27 cellular contexts compared by ENCODE assay signal in the genomic region with DNA sequence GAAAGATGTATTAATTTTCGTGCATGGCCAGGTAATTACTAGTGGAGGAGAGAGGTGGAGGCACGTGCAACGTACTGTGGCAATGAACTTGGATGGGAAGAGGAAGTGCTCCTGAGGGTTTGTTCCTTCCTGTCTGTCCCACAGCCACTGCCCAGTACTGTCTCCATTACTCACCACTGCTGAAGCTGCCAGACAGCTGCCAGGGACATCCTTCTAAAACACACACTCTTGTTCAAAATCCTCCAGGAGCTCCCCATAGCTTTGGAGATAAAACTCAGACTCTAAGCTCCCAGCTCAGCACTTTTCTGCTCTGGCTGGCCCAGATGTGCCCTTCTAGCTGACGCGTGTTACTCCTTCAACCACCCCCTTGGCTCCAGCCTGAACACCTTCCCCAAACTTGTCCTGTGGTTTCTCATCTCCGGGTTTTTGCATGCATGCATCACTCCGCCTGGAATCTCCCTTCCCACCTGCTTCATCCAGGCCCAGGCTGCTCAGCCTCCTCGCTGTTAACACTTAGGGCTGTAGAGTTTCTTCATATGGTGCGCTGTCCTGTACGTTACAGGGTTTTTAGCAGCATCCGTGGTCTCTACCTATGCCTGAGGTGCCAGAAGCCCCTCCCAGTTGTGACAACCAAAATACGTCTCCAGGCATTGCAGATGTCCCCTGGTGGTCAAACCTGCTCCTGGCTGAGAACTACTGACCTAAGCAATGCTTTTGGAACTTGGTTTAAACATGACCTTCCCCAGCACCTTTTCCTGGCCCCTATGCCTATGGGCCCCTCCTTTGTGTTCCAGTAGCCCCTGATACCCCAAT.
DNase-seq lines count a peak whose midpoint lies in the region; ATAC-seq, FAIRE-seq and TF ChIP-seq lines count a peak whose summit lies in the region.
"Had no signal": no experiment of that assay in that cellular context is flagged by ENCODE, and none has a peak within 500 bp of the region (broad histone marks: within the 10 kb centered on the region; RNA-seq: fewer than 3 reads in every experiment).

No MANE protein-coding gene starts in this region.

- peaks cover 19% of the 10 kb centered on the region for H3K9me3 Mint-ChIP-seq in endodermal cell
- H3K9me3 Mint-ChIP-seq in neural progenitor cell: peaks cover 16% of the 10 kb centered on the region
- H3K9me3 Mint-ChIP-seq: T-helper 1 cell treated with Interleukin-12 subunit alpha and Interleukin-12 subunit beta and Interleukin-4 antibody, amounts not matched to agents 30 μg/mL and 1 μg/mL, for 36 hours had no signal

- no peaks in the 10 kb centered on the region for H3F3A ChIP-seq in neural progenitor cell (ENCODE audit: low read depth)

- no peaks in the 10 kb centered on the region for H3K79me2 ChIP-seq in neural progenitor cell (ENCODE audit: low read depth)

- no peaks in the 10 kb centered on the region for H3K27me3 Mint-ChIP-seq in endodermal cell (ENCODE audit: insufficient read depth)
- peaks cover 9% of the 10 kb centered on the region for H3K27me3 Mint-ChIP-seq in neural progenitor cell (ENCODE audit: insufficient read depth, low read depth)

- intact Hi-C loops in aorta (cut with DNase I): no loop called here

- ATAC-seq in aorta (ENCODE audit: low FRiP score): no peak
- ATAC-seq: GM12878, left cardiac atrium had no signal

- no peaks in the 10 kb centered on the region for H3K27me3 ChIP-seq in MG63
- H3K27me3 ChIP-seq in endodermal cell (ENCODE audit: control insufficient read depth, insufficient read depth, low read length, poor library complexity, severe bottlenecking): no peaks in the 10 kb centered on the region
- H3K27me3 ChIP-seq in neural progenitor cell: no peaks in the 10 kb centered on the region
- H3K27me3 ChIP-seq in aorta (ENCODE audit: control insufficient read depth in 1 of 2, insufficient read depth in 2 of 2, low read length in 1 of 2): no peaks in the 10 kb centered on the region
- H3K27me3 ChIP-seq: BLaER1, gastrocnemius medialis had no signal

- FAIRE-seq in HTR-8/SVneo (lab: Jason Lieb, UNC): no peak
- FAIRE-seq: colon, endometrium, GM12878 had no signal

- no peaks in the 10 kb centered on the region for H4K20me1 ChIP-seq in neural progenitor cell (ENCODE audit: low read depth)
- H4K20me1 ChIP-seq: BLaER1 had no signal

- H3K4me3 ChIP-seq in MG63 (no peak overlapping the region), endodermal cell (ENCODE audit: low read length) (no peak overlapping the region), neural progenitor cell (no peak overlapping the region), aorta (ENCODE audit: low read length in 2 of 2) (no peak overlapping the region)
- H3K4me3 ChIP-seq: BLaER1, gastrocnemius medialis, GM12878 had no signal

- no peaks in the 10 kb centered on the region for H3K4me1 ChIP-seq in endodermal cell (ENCODE audit: control insufficient read depth, insufficient read depth, low read length)
- no peaks in the 10 kb centered on the region for H3K4me1 ChIP-seq in neural progenitor cell
- H3K4me1 ChIP-seq in aorta (ENCODE audit: control insufficient read depth in 1 of 2, insufficient read depth in 2 of 2, low read length in 2 of 2): no peaks in the 10 kb centered on the region
- H3K4me1 ChIP-seq: BLaER1, gastrocnemius medialis had no signal

- H3K4me1 Mint-ChIP-seq in endodermal cell (peaks cover 5% of the 10 kb centered on the region), neural progenitor cell (peaks cover 3% of the 10 kb centered on the region)
- H3K4me1 Mint-ChIP-seq: nephron had no signal

- H3K9me3 ChIP-seq in MG63: 0 out of 2 replicates have a peak, but pooled peaks cover 2% of the 10 kb centered on the region
- H3K9me3 ChIP-seq in endodermal cell (ENCODE audit: control insufficient read depth, low read length): peaks cover 5% of the 10 kb centered on the region
- no peaks in the 10 kb centered on the region for H3K9me3 ChIP-seq in neural progenitor cell (ENCODE audit: low read depth)
- peaks cover 4% of the 10 kb centered on the region for H3K9me3 ChIP-seq in aorta (ENCODE audit: control insufficient read depth, low read length)
- H3K9me3 ChIP-seq: BLaER1, gastrocnemius medialis had no signal

- H3K4me2 ChIP-seq in neural progenitor cell: no peak overlapping the region
- H3K4me2 ChIP-seq: BLaER1 had no signal

- H3K27ac ChIP-seq in endodermal cell (ENCODE audit: low read depth, low read length): no peak overlapping the region
- H3K27ac ChIP-seq in neural progenitor cell: no peak overlapping the region
- H3K27ac ChIP-seq in aorta (ENCODE audit: low read depth in 1 of 2, low read length in 2 of 2): no peak overlapping the region
- H3K27ac ChIP-seq: BLaER1, gastrocnemius medialis, HL-60, VCaP had no signal

- peak; percentile 48 for DNase-seq in ELR (ENCODE audit: low read depth)
- DNase-seq in MG63: peak; percentile 39
- DNase-seq in endodermal cell: no peak
- DNase-seq in neural progenitor cell (ENCODE audit: low spot score): no peak
- no peak for DNase-seq in HTR-8/SVneo (ENCODE audit: insufficient read length, low spot score)
- no peak for DNase-seq in amygdala (lab: John Stamatoyannopoulos, UW)
- no peak for DNase-seq in aorta
- DNase-seq in NCI-H1436 treated with DMSO at 0.1 percent for 48 hours (lab: John Stamatoyannopoulos, UW): no peak
- DNase-seq: activated CD4-positive, alpha-beta T cell treated with anti-CD3 and anti-CD28 coated beads, Interleukin-2, amount 50 U/mL, for 48 hours; activated naive CD4-positive, alpha-beta T cell treated with anti-CD3 and anti-CD28 coated beads, Interleukin-2, amount 50 U/mL, for 16 hours; activated T-cell treated with anti-CD3 and anti-CD28 coated beads for 4 hours; gastrocnemius medialis; GF-D8; H7; left cardiac atrium; NCI-H1048; NCI-H2081; NCI-H510A; SHP77 treated with DMSO at 0.1 percent for 48 hours had no signal

- H3K4me3 Mint-ChIP-seq in endodermal cell (no peak overlapping the region), neural progenitor cell (no peak overlapping the region)
- H3K4me3 Mint-ChIP-seq: nephron; T-helper 1 cell treated with Interleukin-12 subunit alpha and Interleukin-12 subunit beta and Interleukin-4 antibody, amounts not matched to agents 30 μg/mL and 1 μg/mL, for 36 hours had no signal

- H3K36me3 ChIP-seq in MG63 (no peaks in the 10 kb centered on the region), endodermal cell (ENCODE audit: control insufficient read depth, insufficient read depth, low read length) (no peaks in the 10 kb centered on the region), neural progenitor cell (no peaks in the 10 kb centered on the region), aorta (ENCODE audit: control insufficient read depth in 1 of 2, insufficient read depth in 2 of 2, low read length in 1 of 2) (no peaks in the 10 kb centered on the region)
- H3K36me3 ChIP-seq: BLaER1, gastrocnemius medialis had no signal

- peaks cover 3% of the 10 kb centered on the region for H3K36me3 Mint-ChIP-seq in endodermal cell (ENCODE audit: low read depth)
- H3K36me3 Mint-ChIP-seq in neural progenitor cell: peaks cover 14% of the 10 kb centered on the region

- H3K27ac Mint-ChIP-seq in endodermal cell: no peak overlapping the region
- H3K27ac Mint-ChIP-seq in neural progenitor cell: peak overlapping the region; percentile 25
- H3K27ac Mint-ChIP-seq: nephron; T-helper 1 cell treated with Interleukin-12 subunit alpha and Interleukin-12 subunit beta and Interleukin-4 antibody, amounts not matched to agents 30 μg/mL and 1 μg/mL, for 36 hours had no signal

- H3K9ac ChIP-seq in endodermal cell (ENCODE audit: extremely low read depth, low read length, poor library complexity, severe bottlenecking) (no peak overlapping the region), neural progenitor cell (no peak overlapping the region)
- H3K9ac ChIP-seq: BLaER1 had no signal

- no peak overlapping the region for H2AFZ ChIP-seq in neural progenitor cell (replicated peaks)

- 90 to 97% methylated on average over 9 to 12 of the region's 12 CpGs for WGBS in endodermal cell (ENCODE audit: insufficient coverage in 1 of 2, insufficient read length in 1 of 2), 2 experiments
- WGBS in aorta, 2 donors: 90 to 94% methylated on average over 12 of the region's 12 CpGs

- TF ChIP-seq CTCF in endodermal cell (conservative IDR thresholded peaks at IDR 0.05) (peak; percentile 38), neural progenitor cell (IDR thresholded peaks at IDR 0.05) (no peak)

Comparison
In these comparisons a context has a peak if more than half of its experiments do, and no peak if none do; other contexts are left out.
1. DNase-seq: peak in ELR (single experiment) and MG63 (single experiment); none in endodermal cell (single experiment), neural progenitor cell (single experiment), HTR-8/SVneo (single experiment), amygdala (0 of 56), aorta (0 of 2) and NCI-H1436 treated with DMSO at 0.1 percent for 48 hours (single experiment).